Comparison of ENCODE assay signal across 1 cellular context in the genomic region with DNA sequence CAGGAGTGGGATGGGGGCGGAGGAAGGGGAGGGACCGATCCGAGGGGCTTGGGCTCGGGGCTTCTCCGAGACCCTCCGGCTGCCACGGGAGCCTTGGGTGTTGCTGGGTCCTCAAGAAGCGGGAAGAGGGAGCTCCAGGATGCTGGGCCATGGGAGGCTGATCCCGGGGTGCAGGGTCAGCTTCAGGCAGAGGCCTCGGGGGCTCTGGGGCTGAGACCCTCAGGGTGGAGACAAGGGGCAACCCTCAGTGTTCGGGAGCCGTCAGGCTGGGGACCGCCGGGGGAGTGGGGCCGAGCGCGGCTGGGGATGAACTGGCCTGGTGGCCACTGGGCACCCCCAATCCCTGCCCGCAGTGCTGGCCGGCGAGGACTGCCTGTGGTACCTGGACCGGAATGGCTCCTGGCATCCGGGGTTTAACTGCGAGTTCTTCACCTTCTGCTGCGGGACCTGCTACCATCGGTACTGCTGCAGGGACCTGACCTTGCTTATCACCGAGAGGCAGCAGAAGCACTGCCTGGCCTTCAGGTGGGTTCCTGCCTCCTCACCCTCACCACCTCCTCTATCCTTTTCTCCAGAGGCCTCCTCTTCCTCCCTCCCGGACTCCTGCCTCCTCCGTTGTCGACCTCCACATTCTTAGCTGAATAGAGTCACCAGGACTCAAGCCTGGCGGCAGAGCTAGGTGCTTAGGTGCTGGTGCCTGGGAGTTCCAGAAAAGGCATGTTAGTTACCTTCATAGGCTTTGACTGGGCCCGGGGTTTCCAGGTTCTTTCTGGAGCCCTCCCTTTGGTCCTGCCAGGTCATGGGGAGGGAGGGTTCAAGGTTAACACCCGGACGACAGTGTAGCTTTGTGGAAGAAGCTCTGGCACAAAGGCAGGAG.
TF ChIP-seq lines count a peak whose summit lies in the region.

No MANE protein-coding gene starts in this region.

TF ChIP-seq in K562, 482 proteins besides CTCF, POLR2A, EP300 and RAD21:
- TF ChIP-seq, protein P1, sequence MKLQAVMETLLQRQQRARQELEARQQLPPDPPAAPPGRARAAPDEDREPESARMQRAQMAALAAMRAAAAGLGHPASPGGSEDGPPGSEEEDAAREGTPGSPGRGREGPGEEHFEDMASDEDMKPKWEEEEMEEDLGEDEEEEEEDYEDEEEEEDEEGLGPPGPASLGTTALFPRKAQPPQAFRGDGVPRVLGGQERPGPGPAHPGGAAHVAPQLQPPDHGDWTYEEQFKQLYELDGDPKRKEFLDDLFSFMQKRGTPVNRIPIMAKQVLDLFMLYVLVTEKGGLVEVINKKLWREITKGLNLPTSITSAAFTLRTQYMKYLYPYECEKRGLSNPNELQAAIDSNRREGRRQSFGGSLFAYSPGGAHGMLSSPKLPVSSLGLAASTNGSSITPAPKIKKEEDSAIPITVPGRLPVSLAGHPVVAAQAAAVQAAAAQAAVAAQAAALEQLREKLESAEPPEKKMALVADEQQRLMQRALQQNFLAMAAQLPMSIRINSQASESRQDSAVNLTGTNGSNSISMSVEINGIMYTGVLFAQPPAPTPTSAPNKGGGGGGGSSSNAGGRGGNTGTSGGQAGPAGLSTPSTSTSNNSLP (IDR thresholded peaks at IDR 0.05; ENCODE audit: borderline replicate concordance, low read depth, low read length) = no peak
- TF ChIP-seq PCBP1 (IDR thresholded peaks at IDR 0.05; ENCODE audit: low read depth, low read length, poor library complexity, severe bottlenecking) (peak; percentile 41), ZBTB7A (IDR thresholded peaks at IDR 0.05; ENCODE audit: borderline replicate concordance, control insufficient read depth, low read depth, low read length) (0 out of 2 replicates have a peak, but pooled peaks have one; percentile 5)
